In genomic region chr16:67668495-67669157, GRCh38 we compare ENCODE assay signal across 11 cellular contexts. TPM values are rescaled to one million over a fixed set of nuclear protein-coding genes. Genes with fewer than 3 reads are reported as not detected.
DNase-seq lines count a peak whose midpoint lies in the region; ATAC-seq, FAIRE-seq and TF ChIP-seq lines count a peak whose summit lies in the region.
"Had no signal": no experiment of that assay in that cellular context is flagged by ENCODE, and none has a peak within 500 bp of the region (broad histone marks: within the 10 kb centered on the region; RNA-seq: fewer than 3 reads in every experiment).

No MANE protein-coding gene starts in this region.

- peaks cover 3% of the 10 kb centered on the region for H3K36me3 Mint-ChIP-seq in activated CD8-positive, alpha-beta T cell treated with anti-CD3 and anti-CD28 coated beads for 36 hours (ENCODE audit: low read depth)

- intact Hi-C loops in activated CD8-positive, alpha-beta T cell treated with anti-CD3 and anti-CD28 coated beads for 36 hours (cut with micrococcal nuclease) = loop anchor here (10.0 kb wide), 1 partner anchor 266 kb away; the partner anchor contains the start of genes CTRL and PSMB10

- H3K27ac Mint-ChIP-seq in activated CD8-positive, alpha-beta T cell treated with anti-CD3 and anti-CD28 coated beads for 36 hours = no peak overlapping the region

- dilution Hi-C loops in keratinocyte (cut with MboI; ENCODE audit: extremely low pct_ligation_motif_present, low sequenced_read_pairs) = no loop called here

- H2AFZ ChIP-seq in keratinocyte (ENCODE audit: control insufficient read depth, low read length) = no peak overlapping the region

- H3K9me3 Mint-ChIP-seq in activated CD8-positive, alpha-beta T cell treated with anti-CD3 and anti-CD28 coated beads for 36 hours = no peaks in the 10 kb centered on the region

- CTCF ChIA-PET in activated CD8-positive, alpha-beta T cell treated with anti-CD3 and anti-CD28 coated beads for 36 hours (lab: Charles Lee) = interaction anchor here (0.6 to 14.7 kb wide), 25 partner anchors 9 to 267 kb away, joined by 3 to 154 read pairs (median 4); partner anchors contain the start of genes ATP6V0D1, CARMIL2, CTCF and GFOD2

- POLR2A ChIA-PET in activated CD8-positive, alpha-beta T cell treated with anti-CD3 and anti-CD28 coated beads for 36 hours (lab: Charles Lee) = interaction anchor here (0.9 to 1.4 kb wide), 3 partner anchors 14 to 186 kb away, joined by 3 to 4 read pairs (median 3); no protein-coding TSS in a partner anchor

- TF ChIP-seq CTCF in GM12874 (IDR thresholded peaks at IDR 0.05; ENCODE audit: insufficient read depth, low read depth, low read length) = peak; percentile 43
- peak; percentile 22 for TF ChIP-seq CTCF in activated CD8-positive, alpha-beta T cell treated with anti-CD3 and anti-CD28 coated beads for 36 hours (IDR thresholded peaks at IDR 0.05)
- TF ChIP-seq CTCF in keratinocyte (optimal IDR thresholded peaks at IDR 0.05 in 1 of 3, IDR thresholded peaks at IDR 0.05 in 1 of 3, conservative IDR thresholded peaks at IDR 0.05 in 1 of 3; ENCODE audit: extremely low read depth in 1 of 3, insufficient read depth in 2 of 3, low read length in 3 of 3) = peak in 2 of 3 experiments; percentile 22 to 32

- H3K4me3 ChIP-seq in keratinocyte (ENCODE audit: control insufficient read depth in 2 of 3, extremely low read depth in 1 of 3, insufficient read depth in 2 of 3, low read depth in 1 of 3, low read length in 3 of 3) = no peak overlapping the region
- H3K4me3 ChIP-seq: cardiac muscle cell, SJSA1, tibial artery had no signal

- no peak overlapping the region for H3K4me2 ChIP-seq in keratinocyte (ENCODE audit: control insufficient read depth, extremely low read depth, insufficient read depth, low read depth, low read length)

- peaks cover 15% of the 10 kb centered on the region for H3K4me1 ChIP-seq in keratinocyte (ENCODE audit: control insufficient read depth, extremely low read depth, insufficient read depth, low read length)

- H3K9ac ChIP-seq in keratinocyte (ENCODE audit: control insufficient read depth, extremely low read depth, insufficient read depth, low read length) = no peak overlapping the region

- no peaks in the 10 kb centered on the region for H3K9me1 ChIP-seq in keratinocyte (ENCODE audit: control insufficient read depth, extremely low read depth, insufficient read depth, low read length)

- no peaks in the 10 kb centered on the region for H3K36me3 ChIP-seq in keratinocyte (ENCODE audit: control insufficient read depth in 2 of 2, extremely low read depth in 1 of 2, insufficient read depth in 2 of 2, low read length in 2 of 2)
- H3K36me3 ChIP-seq: cardiac muscle cell, SJSA1 had no signal

- H3K27me3 Mint-ChIP-seq in activated CD8-positive, alpha-beta T cell treated with anti-CD3 and anti-CD28 coated beads for 36 hours = no peaks in the 10 kb centered on the region

- H3K4me1 Mint-ChIP-seq in activated CD8-positive, alpha-beta T cell treated with anti-CD3 and anti-CD28 coated beads for 36 hours (ENCODE audit: low read depth) = peaks cover 11% of the 10 kb centered on the region

- no peaks in the 10 kb centered on the region for H3K79me2 ChIP-seq in keratinocyte (ENCODE audit: control insufficient read depth, insufficient read depth, low read length)

- H3K27me3 ChIP-seq in keratinocyte (ENCODE audit: control insufficient read depth, extremely low read depth, insufficient read depth, low read length) = no peaks in the 10 kb centered on the region
- H3K27me3 ChIP-seq: SJSA1, tibial artery had no signal

- ATAC-seq in activated CD8-positive, alpha-beta T cell treated with anti-CD3 and anti-CD28 coated beads for 36 hours = no peak

- no peaks in the 10 kb centered on the region for H3K9me3 ChIP-seq in keratinocyte (ENCODE audit: control insufficient read depth, low read depth, low read length)
- H3K9me3 ChIP-seq: tibial artery had no signal

- no peaks in the 10 kb centered on the region for H4K20me1 ChIP-seq in keratinocyte (ENCODE audit: control insufficient read depth, extremely low read depth, insufficient read depth, low read length)

- H3K4me3 Mint-ChIP-seq in activated CD8-positive, alpha-beta T cell treated with anti-CD3 and anti-CD28 coated beads for 36 hours = no peak overlapping the region

- DNase-seq in AML-193 (lab: John Stamatoyannopoulos, UW) = peak; percentile 7 to 15
- DNase-seq in activated CD8-positive, alpha-beta T cell treated with anti-CD3 and anti-CD28 coated beads for 36 hours = peak; percentile 50
- DNase-seq in keratinocyte (ENCODE audit: low read depth, low spot score) = no peak
- DNase-seq in GM19238 (ENCODE audit: insufficient read length, low spot score) = no peak
- no peak for DNase-seq in NCI-H2196 treated with DMSO at 0.1 percent for 48 hours (lab: John Stamatoyannopoulos, UW; ENCODE audit: unreplicated experiment)
- DNase-seq in urothelium cell line (ENCODE audit: low spot score) = no peak
- no peak for DNase-seq in amygdala (lab: John Stamatoyannopoulos, UW)

- H3K27ac ChIP-seq in keratinocyte (ENCODE audit: control insufficient read depth, insufficient read depth, low read length) = no peak overlapping the region
- H3K27ac ChIP-seq: cardiac muscle cell, SJSA1 had no signal

- FAIRE-seq in keratinocyte (lab: Jason Lieb, UNC) (no peak), urothelium cell line (lab: Jason Lieb, UNC) (no peak)

RNA-seq across cellular contexts. Expression of gene C16orf86, which starts 2.0 kb away (rescaled TPM):
- total RNA-seq in activated CD8-positive, alpha-beta T cell treated with anti-CD3 and anti-CD28 coated beads for 36 hours = 1 to 10 TPM; 2.8 to 4.7 TPM
- polyA plus RNA-seq in keratinocyte = 0.10 to 0.24 TPM (median 0.17 TPM) in 3 replicates
- polyA plus RNA-seq in keratinocyte (2011; ENCODE audit: low read depth) = not detected
- polyA plus RNA-seq in keratinocyte (2011; cell fraction: cytosol; rRNA removed) = 0.31 TPM in 1 of 2 replicates, not detected in the other
- 0.29 and 0.41 TPM in 2 replicates for polyA plus RNA-seq in keratinocyte (2011; cell fraction: nucleus; rRNA removed)
- 0.34 TPM in 1 of 2 replicates, not detected in the other for polyA plus RNA-seq in keratinocyte (2012; ENCODE audit: low replicate concordance)
- not detected in 3 replicates for polyA minus RNA-seq in keratinocyte
- not detected for polyA minus RNA-seq in keratinocyte (2011; cell fraction: cytosol; rRNA and poly(A)+ RNA removed)
- polyA minus RNA-seq in keratinocyte (2011; cell fraction: nucleus; rRNA and poly(A)+ RNA removed) = not detected in 2 replicates

RNA-seq across cellular contexts. Expression of gene ENKD1, which starts 2.1 kb away (rescaled TPM):
- total RNA-seq in activated CD8-positive, alpha-beta T cell treated with anti-CD3 and anti-CD28 coated beads for 36 hours = 1 to 10 TPM; 8.4 to 8.9 TPM
- 4.3 to 4.6 TPM (median 4.4 TPM) in 3 replicates for polyA plus RNA-seq in keratinocyte
- 10.4 TPM for polyA plus RNA-seq in keratinocyte (2011; ENCODE audit: low read depth)
- 1.1 and 3.1 TPM in 2 replicates for polyA plus RNA-seq in keratinocyte (2011; cell fraction: cytosol; rRNA removed)
- 5.6 and 8.4 TPM in 2 replicates for polyA plus RNA-seq in keratinocyte (2011; cell fraction: nucleus; rRNA removed)
- 5.0 and 7.6 TPM in 2 replicates for polyA plus RNA-seq in keratinocyte (2012; ENCODE audit: low replicate concordance)
- 2.3 to 7.6 TPM (median 3.8 TPM) in 3 replicates for polyA minus RNA-seq in keratinocyte
- 10.0 TPM for polyA minus RNA-seq in keratinocyte (2011; cell fraction: cytosol; rRNA and poly(A)+ RNA removed)
- polyA minus RNA-seq in keratinocyte (2011; cell fraction: nucleus; rRNA and poly(A)+ RNA removed) = 3.0 and 3.3 TPM in 2 replicates

RNA-seq across cellular contexts. Expression of gene PARD6A, which starts 7.9 kb away (rescaled TPM):
- total RNA-seq in activated CD8-positive, alpha-beta T cell treated with anti-CD3 and anti-CD28 coated beads for 36 hours = 1 to 10 TPM; 6.3 to 7.2 TPM
- 0.05 to 0.23 TPM (median 0.20 TPM) in 3 replicates for polyA plus RNA-seq in keratinocyte
- not detected for polyA plus RNA-seq in keratinocyte (2011; ENCODE audit: low read depth)
- polyA plus RNA-seq in keratinocyte (2011; cell fraction: cytosol; rRNA removed) = 0.14 TPM in 1 of 2 replicates, not detected in the other
- polyA plus RNA-seq in keratinocyte (2011; cell fraction: nucleus; rRNA removed) = not detected in 2 replicates
- 0.21 and 0.23 TPM in 2 replicates for polyA plus RNA-seq in keratinocyte (2012; ENCODE audit: low replicate concordance)
- polyA minus RNA-seq in keratinocyte = 0.92 TPM in 1 of 3 replicates, not detected in the others
- polyA minus RNA-seq in keratinocyte (2011; cell fraction: cytosol; rRNA and poly(A)+ RNA removed) = not detected
- not detected in 2 replicates for polyA minus RNA-seq in keratinocyte (2011; cell fraction: nucleus; rRNA and poly(A)+ RNA removed)

RNA-seq across cellular contexts. Expression of gene ACD, which starts 8.6 kb away (rescaled TPM):
- total RNA-seq in activated CD8-positive, alpha-beta T cell treated with anti-CD3 and anti-CD28 coated beads for 36 hours = 10 to 100 TPM; 50.8 to 53.7 TPM
- polyA plus RNA-seq in keratinocyte = 12.9 to 16.7 TPM (median 13.2 TPM) in 3 replicates
- 2.0 TPM for polyA plus RNA-seq in keratinocyte (2011; ENCODE audit: low read depth)
- polyA plus RNA-seq in keratinocyte (2011; cell fraction: cytosol; rRNA removed) = 11.6 and 18.7 TPM in 2 replicates
- polyA plus RNA-seq in keratinocyte (2011; cell fraction: nucleus; rRNA removed) = 21.1 and 28.1 TPM in 2 replicates
- 9.7 and 22.6 TPM in 2 replicates for polyA plus RNA-seq in keratinocyte (2012; ENCODE audit: low replicate concordance)
- polyA minus RNA-seq in keratinocyte = 9.4 to 58.0 TPM (median 9.8 TPM) in 3 replicates
- 24.9 TPM for polyA minus RNA-seq in keratinocyte (2011; cell fraction: cytosol; rRNA and poly(A)+ RNA removed)
- 7.4 and 8.0 TPM in 2 replicates for polyA minus RNA-seq in keratinocyte (2011; cell fraction: nucleus; rRNA and poly(A)+ RNA removed)

RNA-seq across cellular contexts. Expression of gene CARMIL2, which starts 23.7 kb away (rescaled TPM):
- total RNA-seq in activated CD8-positive, alpha-beta T cell treated with anti-CD3 and anti-CD28 coated beads for 36 hours = 100 to 1,000 TPM; 151 to 155 TPM
- 0.06 to 0.12 TPM in 2 of 3 replicates, not detected in the other for polyA plus RNA-seq in keratinocyte
- not detected for polyA plus RNA-seq in keratinocyte (2011; ENCODE audit: low read depth)
- polyA plus RNA-seq in keratinocyte (2011; cell fraction: cytosol; rRNA removed) = 0.02 and 0.08 TPM in 2 replicates
- 0.49 and 0.75 TPM in 2 replicates for polyA plus RNA-seq in keratinocyte (2011; cell fraction: nucleus; rRNA removed)
- polyA plus RNA-seq in keratinocyte (2012; ENCODE audit: low replicate concordance) = 0.10 and 0.14 TPM in 2 replicates
- polyA minus RNA-seq in keratinocyte = not detected in 3 replicates
- polyA minus RNA-seq in keratinocyte (2011; cell fraction: cytosol; rRNA and poly(A)+ RNA removed) = not detected
- polyA minus RNA-seq in keratinocyte (2011; cell fraction: nucleus; rRNA and poly(A)+ RNA removed) = 0.63 and 1.2 TPM in 2 replicates

Comparison
In these comparisons a context has a peak if more than half of its experiments do, and no peak if none do; other contexts are left out.
1. DNase-seq: peak in AML-193 (2 of 2) and activated CD8-positive, alpha-beta T cell treated with anti-CD3 and anti-CD28 coated beads for 36 hours (single experiment); none in keratinocyte (single experiment), GM19238 (single experiment), NCI-H2196 treated with DMSO at 0.1 percent for 48 hours (single experiment), urothelium cell line (single experiment) and amygdala (0 of 56).
2. Peak in every context shown above with its lines, with median percentiles within 50 percentile points of each other: CTCF ChIP-seq.